8 cellular contexts compared by ENCODE assay signal in genomic region chr3:172511783-172512357, GRCh38. TPM values are rescaled to one million over a fixed set of nuclear protein-coding genes. Genes with fewer than 3 reads are reported as not detected.
DNase-seq lines count a peak whose midpoint lies in the region; ATAC-seq and TF ChIP-seq lines count a peak whose summit lies in the region.

No MANE protein-coding gene starts in this region.

- intact Hi-C loops in activated naive CD4-positive, alpha-beta T cell treated with anti-CD3 and anti-CD28 coated beads for 36 hours (cut with micrococcal nuclease), result loop anchor here (1.0 to 2.0 kb wide), 8 partner anchors 8 to 239 kb away; partner anchors contain the start of gene ECT2

- no peaks in the 10 kb centered on the region for H3K27me3 Mint-ChIP-seq in activated naive CD4-positive, alpha-beta T cell treated with anti-CD3 and anti-CD28 coated beads for 36 hours (ENCODE audit: low read depth)
- no peaks in the 10 kb centered on the region for H3K27me3 Mint-ChIP-seq in activated CD4-positive, alpha-beta memory T cell treated with anti-CD3 and anti-CD28 coated beads, Interleukin-2, amount 10 ng/mL, durations not matched to agents 7 days and 5 days

- peaks cover 91% of the 10 kb centered on the region for H3K36me3 Mint-ChIP-seq in activated naive CD4-positive, alpha-beta T cell treated with anti-CD3 and anti-CD28 coated beads for 36 hours (ENCODE audit: low read depth)
- H3K36me3 Mint-ChIP-seq in activated CD4-positive, alpha-beta memory T cell treated with anti-CD3 and anti-CD28 coated beads, Interleukin-2, amount 10 ng/mL, durations not matched to agents 7 days and 5 days (ENCODE audit: low read depth), result peaks cover 98% of the 10 kb centered on the region

- POLR2A ChIA-PET in activated CD4-positive, alpha-beta memory T cell treated with anti-CD3 and anti-CD28 coated beads, Interleukin-2, amount 10 ng/mL, durations not matched to agents 7 days and 5 days (lab: Charles Lee), result interaction anchor here (0.6 to 5.3 kb wide), 9 partner anchors 10 to 82 kb away, joined by 3 to 61 read pairs (median 4); partner anchors contain the start of gene TNFSF10
- POLR2A ChIA-PET in HEK293T (lab: Yijun Ruan, JAX), result no interaction called here

- DNase-seq in activated naive CD4-positive, alpha-beta T cell treated with anti-CD3 and anti-CD28 coated beads for 36 hours, result peak; percentile 38
- DNase-seq in activated naive CD4-positive, alpha-beta T cell treated with Interleukin-2 at 50 U/mL for 16 hours, result no peak
- peak; percentile 32 for DNase-seq in activated CD4-positive, alpha-beta memory T cell treated with anti-CD3 and anti-CD28 coated beads, Interleukin-2, amount 10 ng/mL, durations not matched to agents 7 days and 5 days
- DNase-seq in stimulated activated naive CD8-positive, alpha-beta T cell treated with anti-CD3 and anti-CD28 coated beads, Interleukin-15, Interleukin-2, amounts not matched to agents 100 U/mL and 50 U/mL, for 24 hours, result peak; percentile 21
- DNase-seq in HEK293T (ENCODE audit: extremely low spot score) (no peak), HCEC 1CT (no peak), NAMALWA (ENCODE audit: low spot score) (no peak)

- CTCF ChIA-PET in activated naive CD4-positive, alpha-beta T cell treated with anti-CD3 and anti-CD28 coated beads for 36 hours (lab: Charles Lee), result interaction anchor here (1.0 to 3.1 kb wide), 4 partner anchors 9 to 83 kb away, joined by 3 to 29 read pairs (median 6); no protein-coding TSS in a partner anchor
- CTCF ChIA-PET in activated CD4-positive, alpha-beta memory T cell treated with anti-CD3 and anti-CD28 coated beads, Interleukin-2, amount 10 ng/mL, durations not matched to agents 7 days and 5 days (lab: Charles Lee), result interaction anchor here (1.0 to 7.6 kb wide), 4 partner anchors 8 to 82 kb away, joined by 3 to 98 read pairs (median 8); no protein-coding TSS in a partner anchor
- CTCF ChIA-PET in HEK293T (lab: Yijun Ruan, JAX), result no interaction called here

- H3K4me1 Mint-ChIP-seq in activated naive CD4-positive, alpha-beta T cell treated with anti-CD3 and anti-CD28 coated beads for 36 hours (ENCODE audit: low read depth), result peaks cover 81% of the 10 kb centered on the region
- peaks cover 81% of the 10 kb centered on the region for H3K4me1 Mint-ChIP-seq in activated CD4-positive, alpha-beta memory T cell treated with anti-CD3 and anti-CD28 coated beads, Interleukin-2, amount 10 ng/mL, durations not matched to agents 7 days and 5 days

- peak; percentile 42 for ATAC-seq in HG02884 (IDR thresholded peaks at IDR 0.05; ENCODE audit: unreplicated experiment)
- peak; percentile 78 for ATAC-seq in stimulated activated naive CD8-positive, alpha-beta T cell treated with anti-CD3 and anti-CD28 coated beads, Interleukin-15, Interleukin-2, amounts not matched to agents 100 U/mL and 50 U/mL, for 24 hours

- no peaks in the 10 kb centered on the region for H3K9me3 Mint-ChIP-seq in activated naive CD4-positive, alpha-beta T cell treated with anti-CD3 and anti-CD28 coated beads for 36 hours
- H3K9me3 Mint-ChIP-seq in activated CD4-positive, alpha-beta memory T cell treated with anti-CD3 and anti-CD28 coated beads, Interleukin-2, amount 10 ng/mL, durations not matched to agents 7 days and 5 days, result no peaks in the 10 kb centered on the region

- peak overlapping the region; percentile 93 for H3K27ac Mint-ChIP-seq in activated naive CD4-positive, alpha-beta T cell treated with anti-CD3 and anti-CD28 coated beads for 36 hours
- H3K27ac Mint-ChIP-seq in activated CD4-positive, alpha-beta memory T cell treated with anti-CD3 and anti-CD28 coated beads, Interleukin-2, amount 10 ng/mL, durations not matched to agents 7 days and 5 days, result peak overlapping the region; percentile 87

- H3K4me3 Mint-ChIP-seq in activated naive CD4-positive, alpha-beta T cell treated with anti-CD3 and anti-CD28 coated beads for 36 hours, result peak overlapping the region; percentile 68
- H3K4me3 Mint-ChIP-seq in activated CD4-positive, alpha-beta memory T cell treated with anti-CD3 and anti-CD28 coated beads, Interleukin-2, amount 10 ng/mL, durations not matched to agents 7 days and 5 days, result peak overlapping the region; percentile 52

TF ChIP-seq in HEK293T, 16 proteins besides CTCF, POLR2A, EP300 and RAD21:
- no peak for TF ChIP-seq CTBP1 (IDR thresholded peaks at IDR 0.05; ENCODE audit: borderline replicate concordance)
- no peak for TF ChIP-seq ELF4 (IDR thresholded peaks at IDR 0.05)
- no peak for TF ChIP-seq HDGF (IDR thresholded peaks at IDR 0.05; ENCODE audit: borderline replicate concordance)
- TF ChIP-seq FOXM1 (IDR thresholded peaks at IDR 0.05; ENCODE audit: borderline replicate concordance), result no peak
- TF ChIP-seq SUZ12 (IDR thresholded peaks at IDR 0.05), result no peak

RNA-seq across cellular contexts. Expression of gene TNFSF10, which starts 11.4 kb away (rescaled TPM):
- total RNA-seq in activated naive CD4-positive, alpha-beta T cell treated with anti-CD3 and anti-CD28 coated beads for 36 hours, result 10 to 100 TPM; 31.8 to 32.7 TPM
- total RNA-seq in activated CD4-positive, alpha-beta memory T cell treated with anti-CD3 and anti-CD28 coated beads, Interleukin-2, amount 10 ng/mL, durations not matched to agents 7 days and 5 days, result 100 to 1,000 TPM; 118 to 119 TPM

Comparison
In these comparisons a context has a peak if more than half of its experiments do, and no peak if none do; other contexts are left out.
1. DNase-seq: peak in activated naive CD4-positive, alpha-beta T cell treated with anti-CD3 and anti-CD28 coated beads for 36 hours (single experiment), activated CD4-positive, alpha-beta memory T cell treated with anti-CD3 and anti-CD28 coated beads, Interleukin-2, amount 10 ng/mL, durations not matched to agents 7 days and 5 days (single experiment) and stimulated activated naive CD8-positive, alpha-beta T cell treated with anti-CD3 and anti-CD28 coated beads, Interleukin-15, Interleukin-2, amounts not matched to agents 100 U/mL and 50 U/mL, for 24 hours (single experiment); none in activated naive CD4-positive, alpha-beta T cell treated with Interleukin-2 at 50 U/mL for 16 hours (single experiment), HEK293T (single experiment), HCEC 1CT (single experiment) and NAMALWA (single experiment).